Comparison of ENCODE assay signal across 8 cellular contexts in the genomic region with DNA sequence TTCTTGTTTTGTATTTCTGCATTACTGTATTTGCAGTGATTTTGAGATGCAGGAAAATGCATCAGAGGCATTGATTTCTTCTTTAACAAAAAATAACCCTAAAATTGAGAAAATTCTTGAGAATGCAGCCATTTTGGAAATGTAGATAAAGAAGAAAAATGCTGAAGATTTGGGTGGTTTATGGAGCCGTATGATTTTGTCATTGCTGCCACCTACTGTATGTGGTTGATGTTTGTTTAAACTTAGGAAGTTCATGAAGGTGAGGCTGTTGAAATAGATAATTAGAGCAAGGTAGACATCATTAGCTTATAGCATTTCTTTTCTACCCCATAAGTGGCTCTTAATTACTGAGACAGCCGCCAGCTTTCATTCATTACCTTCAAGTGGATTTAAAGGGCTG.
DNase-seq lines count a peak whose midpoint lies in the region; ATAC-seq, FAIRE-seq and TF ChIP-seq lines count a peak whose summit lies in the region.

No MANE protein-coding gene starts in this region.

- in situ Hi-C loops in ACHN (cut with HindIII; ENCODE audit: low pct_ligation_motif_present, low pct_unique_long_range_greater_than_20kb, low sequenced_read_pairs): loop anchor here (25.0 kb wide), 1 partner anchor 757 kb away; no protein-coding TSS in a partner anchor

- ATAC-seq in HG03135 (IDR thresholded peaks at IDR 0.05; ENCODE audit: unreplicated experiment) (no peak), HG03460 (IDR thresholded peaks at IDR 0.05; ENCODE audit: unreplicated experiment) (no peak)

- POLR2A ChIA-PET in GM10248 (lab: Yijun Ruan, JAX): no interaction called here

- no peaks in the 10 kb centered on the region for H3K36me3 ChIP-seq in prostate gland

- no peak overlapping the region for H3K27ac ChIP-seq in prostate gland

- no peak overlapping the region for H3K4me3 ChIP-seq in prostate gland

- no peak for TF ChIP-seq POLR2A in prostate gland (IDR thresholded peaks at IDR 0.05)

- peaks cover 3% of the 10 kb centered on the region for H3K4me1 ChIP-seq in prostate gland (replicated peaks)

- peak; percentile 21 for DNase-seq in ACHN
- no peak for DNase-seq in GM10248 (ENCODE audit: extremely low spot score)
- peak; percentile 2 for DNase-seq in NCI-H524 treated with DMSO at 0.1 percent for 48 hours (lab: John Stamatoyannopoulos, UW)
- peak; percentile 20 for DNase-seq in dedifferentiated amniotic fluid mesenchymal stem cell (ENCODE audit: extremely low spot score)
- no peak for DNase-seq in prostate gland (ENCODE audit: low spot score)
- DNase-seq in urothelium cell line (ENCODE audit: low spot score): no peak

- TF ChIP-seq CTCF in GM10248 (IDR thresholded peaks at IDR 0.05; ENCODE audit: control extremely low read depth, extremely low read depth, low read depth, missing control alignments): peak; percentile 37
- peak in 3 of 4 experiments; percentile 23 to 52 (median 50) for TF ChIP-seq CTCF in prostate gland (IDR thresholded peaks at IDR 0.05)

- CTCF ChIA-PET in GM10248 (lab: Yijun Ruan, JAX): interaction anchor here (1.0 to 2.9 kb wide), 16 partner anchors 11 to 776 kb away, joined by 3 to 17 read pairs (median 5); partner anchors contain the start of gene KAT6B

- no peak for FAIRE-seq in urothelium cell line (lab: Jason Lieb, UNC)

- H3K27me3 ChIP-seq in prostate gland (replicated peaks; ENCODE audit: insufficient read depth): no peaks in the 10 kb centered on the region

- intact Hi-C loops in prostate gland (cut with DNase I): loop anchor here (2.0 kb wide), 1 partner anchor 753 kb away; no protein-coding TSS in a partner anchor

- no peaks in the 10 kb centered on the region for H3K9me3 ChIP-seq in prostate gland

- WGBS in prostate gland: 52% methylated on average over 2 of the region's 2 CpGs

Comparison
In these comparisons a context has a peak if more than half of its experiments do, and no peak if none do; other contexts are left out.
1. DNase-seq: peak in ACHN (single experiment), NCI-H524 treated with DMSO at 0.1 percent for 48 hours (single experiment) and dedifferentiated amniotic fluid mesenchymal stem cell (single experiment); none in GM10248 (single experiment), prostate gland (single experiment) and urothelium cell line (single experiment).